7 cellular contexts compared by ENCODE assay signal in the genomic region with DNA sequence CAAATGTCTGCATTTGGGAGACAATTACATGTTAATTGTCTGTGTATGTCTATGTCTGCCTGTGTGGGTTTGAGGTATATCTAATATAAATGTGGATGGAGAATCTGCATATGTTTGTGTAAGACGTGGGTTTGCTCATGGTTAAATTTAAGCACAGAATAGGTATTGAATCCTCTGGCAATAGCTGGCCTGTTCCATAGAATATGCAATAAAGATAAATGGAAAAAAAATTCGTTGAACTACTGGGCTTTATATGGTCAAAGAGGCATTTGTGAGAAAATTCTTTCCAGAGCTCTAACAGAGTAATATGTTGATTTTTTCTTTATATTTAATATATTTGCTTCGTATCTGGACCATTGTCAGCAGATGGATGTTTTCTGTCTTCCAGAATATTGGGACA. TPM values are rescaled to one million over a fixed set of nuclear protein-coding genes. Genes with fewer than 3 reads are reported as not detected.
A peak's percentile ranks its signal among the peaks of the same experiment; 100 is the strongest.
DNase-seq lines count a peak whose midpoint lies in the region; ATAC-seq and TF ChIP-seq lines count a peak whose summit lies in the region.

No MANE protein-coding gene starts in this region.

- H3K36me3 ChIP-seq in OCI-LY1 (ENCODE audit: insufficient read depth, low read length) (peaks cover 8% of the 10 kb centered on the region; the same call in 1 of the 2 replicates), endocrine pancreas (ENCODE audit: control insufficient read depth, insufficient read depth, low read length) (no peaks in the 10 kb centered on the region), parathyroid adenoma (ENCODE audit: control insufficient read depth, insufficient read depth, low read length) (no peaks in the 10 kb centered on the region), esophagus squamous epithelium (peaks cover 0 to 18% (median 0%) of the 10 kb centered on the region in 3 donors)

- TF ChIP-seq POLR2A in esophagus squamous epithelium (IDR thresholded peaks at IDR 0.05) = no peak

- H3K27ac ChIP-seq in OCI-LY1 (ENCODE audit: low read depth, low read length, poor library complexity, severe bottlenecking) = no peak overlapping the region
- no peak overlapping the region for H3K27ac ChIP-seq in parathyroid adenoma
- H3K27ac ChIP-seq in esophagus squamous epithelium = no peak overlapping the region

- H4K20me1 ChIP-seq in OCI-LY1 (ENCODE audit: insufficient read depth, low read length) = no peaks in the 10 kb centered on the region

- no peak for TF ChIP-seq CTCF in GM12864 (IDR thresholded peaks at IDR 0.05; ENCODE audit: low read depth, low read length, missing control alignments)
- no peak for TF ChIP-seq CTCF in OCI-LY1 (IDR thresholded peaks at IDR 0.05; ENCODE audit: low read length)
- TF ChIP-seq CTCF in parathyroid adenoma (IDR thresholded peaks at IDR 0.05) = no peak
- no peak for TF ChIP-seq CTCF in CD14-positive monocyte (IDR thresholded peaks at IDR 0.05)
- no peak for TF ChIP-seq CTCF in esophagus squamous epithelium (IDR thresholded peaks at IDR 0.05)

- ATAC-seq in GM19463 (IDR thresholded peaks at IDR 0.05; ENCODE audit: unreplicated experiment) = no peak

- no peaks in the 10 kb centered on the region for H3K9me2 ChIP-seq in OCI-LY1 (ENCODE audit: low read depth, low read length)

- peaks cover 14% of the 10 kb centered on the region for H3K79me2 ChIP-seq in OCI-LY1 (ENCODE audit: insufficient read depth, low read length)
- H3K79me2 ChIP-seq in parathyroid adenoma = peaks cover 5% of the 10 kb centered on the region

- H3K27me3 ChIP-seq in OCI-LY1 (ENCODE audit: insufficient read depth, low read length) = no peaks in the 10 kb centered on the region
- H3K27me3 ChIP-seq in endocrine pancreas (ENCODE audit: control insufficient read depth, insufficient read depth, low read length) = no peaks in the 10 kb centered on the region
- no peaks in the 10 kb centered on the region for H3K27me3 ChIP-seq in parathyroid adenoma (ENCODE audit: control insufficient read depth, insufficient read depth, low read length)
- no peaks in the 10 kb centered on the region for H3K27me3 ChIP-seq in esophagus squamous epithelium

- peak overlapping the region in 1 of 2 donors; percentile 99 for H3K4me3 Mint-ChIP-seq in CD14-positive monocyte

- H3K4me2 ChIP-seq in OCI-LY1 (ENCODE audit: low read length) (peak overlapping the region; percentile 90), parathyroid adenoma (ENCODE audit: low read length) (peak overlapping the region; percentile 99)

- H3K4me1 Mint-ChIP-seq in CD14-positive monocyte = peaks cover 43% of the 10 kb centered on the region

- no peak for DNase-seq in GM12864 (ENCODE audit: low read depth)
- DNase-seq in CD14-positive monocyte (ENCODE audit: low spot score) = no peak
- no peak for DNase-seq in esophagus squamous epithelium (lab: John Stamatoyannopoulos, UW)

- H3K27me3 Mint-ChIP-seq in CD14-positive monocyte (ENCODE audit: low read depth in 3 of 3) = no peaks in the 10 kb centered on the region

- H3K9me3 ChIP-seq in OCI-LY1 (ENCODE audit: low read length) (no peaks in the 10 kb centered on the region), endocrine pancreas (ENCODE audit: control insufficient read depth, low read length) (no peaks in the 10 kb centered on the region), parathyroid adenoma (ENCODE audit: control insufficient read depth, low read length) (no peaks in the 10 kb centered on the region), esophagus squamous epithelium (no peaks in the 10 kb centered on the region)

- intact Hi-C loops in CD14-positive monocyte (cut with micrococcal nuclease) (loop anchor here in 1 of 2 donors (10.0 kb wide), 1 partner anchor 471 kb away; no protein-coding TSS in a partner anchor), esophagus squamous epithelium (cut with DNase I) (no loop called here)

- H3K4me3 ChIP-seq in GM12864 (ENCODE audit: low read depth, low read length) (peak overlapping the region; percentile 73), OCI-LY1 (ENCODE audit: low read depth, low read length, poor library complexity, severe bottlenecking) (peak overlapping the region; percentile 83), endocrine pancreas (ENCODE audit: control insufficient read depth, insufficient read depth, low read length) (peak overlapping the region; percentile 83), parathyroid adenoma (ENCODE audit: low read depth, low read length) (no peak overlapping the region), esophagus squamous epithelium (peak overlapping the region in 2 of 4 donors; percentile 81 to 90)

- H3K4me1 ChIP-seq in OCI-LY1 (ENCODE audit: insufficient read depth, low read length, severe bottlenecking) = peaks cover 25% of the 10 kb centered on the region
- peaks cover 6% of the 10 kb centered on the region for H3K4me1 ChIP-seq in endocrine pancreas (ENCODE audit: control insufficient read depth, insufficient read depth, low read length)
- H3K4me1 ChIP-seq in parathyroid adenoma = no peaks in the 10 kb centered on the region
- peaks cover 5 to 19% (median 8%) of the 10 kb centered on the region in 3 donors for H3K4me1 ChIP-seq in esophagus squamous epithelium

- H3K9ac ChIP-seq in OCI-LY1 (ENCODE audit: low read length) = peak overlapping the region; percentile 79
- H3K9ac ChIP-seq in endocrine pancreas (ENCODE audit: control insufficient read depth, insufficient read depth, low read length) = peak overlapping the region; percentile 90
- no peak overlapping the region for H3K9ac ChIP-seq in parathyroid adenoma

- WGBS in esophagus squamous epithelium, 2 donors = 79 to 86% methylated on average over 3 of the region's 3 CpGs

- peaks cover 17 to 19% of the 10 kb centered on the region in 2 donors for H3K36me3 Mint-ChIP-seq in CD14-positive monocyte

- H3K27ac Mint-ChIP-seq in CD14-positive monocyte = peak overlapping the region in 1 of 7 donors; percentile 1

- H2AFZ ChIP-seq in OCI-LY1 (ENCODE audit: low read length) (no peak overlapping the region), parathyroid adenoma (no peak overlapping the region)

- H3F3A ChIP-seq in OCI-LY1 (ENCODE audit: insufficient read depth, low read length) = no peaks in the 10 kb centered on the region

- no peaks in the 10 kb centered on the region for H3K9me3 Mint-ChIP-seq in CD14-positive monocyte

RNA-seq across cellular contexts. Expression of gene VPS8, which starts 1.4 kb away (rescaled TPM):
- polyA plus RNA-seq in CD14-positive monocyte = 10 to 100 TPM; 22.0 to 29.2 TPM
- 10 to 100 TPM; 23.7 to 61.8 (median 37.1) TPM for total RNA-seq in esophagus squamous epithelium
